ENCODE assay signal across 8 cellular contexts in the genomic region with DNA sequence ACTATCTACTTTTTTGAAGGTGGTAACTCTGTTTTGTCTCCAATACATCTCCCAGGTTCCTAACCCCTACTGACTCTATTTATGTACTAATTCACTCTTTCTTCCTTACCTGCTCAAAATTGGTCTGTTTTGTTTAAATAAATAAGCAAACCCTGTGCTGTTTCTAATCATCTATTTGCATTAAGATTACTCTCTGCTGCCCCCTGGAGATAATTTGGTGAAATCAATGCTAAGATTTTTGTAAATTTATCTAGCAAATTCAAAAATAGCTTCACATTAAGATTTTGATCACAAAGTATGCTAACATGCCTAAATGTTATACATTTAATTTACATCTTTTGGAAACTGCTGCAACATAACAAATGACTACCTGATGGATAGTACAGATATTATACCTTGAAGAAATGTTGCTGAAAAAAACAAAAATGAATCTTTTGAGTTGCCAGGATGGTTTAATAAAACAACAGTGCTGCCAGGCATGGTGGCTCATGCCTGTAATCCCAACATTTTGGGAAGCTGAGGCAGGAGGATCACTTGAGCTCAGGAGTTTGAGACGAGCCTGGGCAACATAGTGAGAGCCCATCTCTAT. TPM values are rescaled to one million over a fixed set of nuclear protein-coding genes. Genes with fewer than 3 reads are reported as not detected.
A peak's percentile ranks its signal among the peaks of the same experiment; 100 is the strongest.
DNase-seq lines count a peak whose midpoint lies in the region; ATAC-seq, FAIRE-seq and TF ChIP-seq lines count a peak whose summit lies in the region.

No MANE protein-coding gene starts in this region.

- TF ChIP-seq RAD21 in A549 (conservative IDR thresholded peaks at IDR 0.05 in 1 of 2, IDR thresholded peaks at IDR 0.05 in 1 of 2): peak; percentile 74 to 83

- H3K4me3 Mint-ChIP-seq in natural killer cell: no peak overlapping the region

- TF ChIP-seq POLR2A in A549 (IDR thresholded peaks at IDR 0.05; ENCODE audit: low read length): no peak

- H3K4me3 ChIP-seq in A549: no peak overlapping the region

- no peak for TF ChIP-seq EP300 in A549 (IDR thresholded peaks at IDR 0.05)

- 12% methylated on average over 1 of the region's 1 CpG for WGBS in A549 (ENCODE audit: missing lambda C conversion rate)

- peak overlapping the region; percentile 2 to 25; a peak in 3 of 6 replicates for H3K27ac ChIP-seq in A549

- FAIRE-seq in A549 (lab: Jason Lieb, UNC): peak; percentile 23

- no peaks in the 10 kb centered on the region for H3K36me3 Mint-ChIP-seq in natural killer cell

- H3K27me3 Mint-ChIP-seq in natural killer cell (ENCODE audit: low read depth in 2 of 2): no peaks in the 10 kb centered on the region

- DNase-seq in A549 (ENCODE audit: low read depth in 1 of 2, low spot score in 1 of 2): peak; percentile 21 to 42
- no peak for DNase-seq in GM10248 (ENCODE audit: extremely low spot score)
- DNase-seq in NCI-H526 (lab: John Stamatoyannopoulos, UW): peak; percentile 33 to 51
- peak; percentile 67 for DNase-seq in dedifferentiated amniotic fluid mesenchymal stem cell (ENCODE audit: extremely low spot score)
- DNase-seq in natural killer cell: no peak
- DNase-seq in activated gamma-delta T cell treated with Interleukin-2 at 50 U/mL for 16 hours: no peak

- H3K4me1 ChIP-seq in A549: peaks cover 8% of the 10 kb centered on the region; the same call in 1 of the 3 replicates

- H3K4me2 ChIP-seq in A549: no peak overlapping the region

- H3K27ac Mint-ChIP-seq in natural killer cell: no peak overlapping the region

- CTCF ChIA-PET in A549 (lab: Yijun Ruan, JAX) (interaction anchor here (0.7 to 3.2 kb wide), 46 partner anchors 9 to 401 kb away, joined by 3 to 64 read pairs (median 4); a partner anchor contains a TSS), GM10248 (lab: Yijun Ruan, JAX) (interaction anchor here (0.6 to 4.7 kb wide), 41 partner anchors 9 to 686 kb away, joined by 3 to 79 read pairs (median 3); a partner anchor contains a TSS)

- H3K4me1 Mint-ChIP-seq in natural killer cell: peaks cover 4 to 17% of the 10 kb centered on the region in 2 donors

- TF ChIP-seq CTCF in A549 (IDR thresholded peaks at IDR 0.05) (peak; percentile 83), GM10248 (IDR thresholded peaks at IDR 0.05; ENCODE audit: control extremely low read depth, extremely low read depth, low read depth, missing control alignments) (peak; percentile 40), natural killer cell (IDR thresholded peaks at IDR 0.05) (peak; percentile 85)

- H3K9me3 ChIP-seq in A549: no peaks in the 10 kb centered on the region

- intact Hi-C loops in natural killer cell (cut with micrococcal nuclease): loop anchor here (1.0 kb wide), 2 partner anchors 245 to 336 kb away; no protein-coding TSS in a partner anchor

- no peaks in the 10 kb centered on the region for H3K9me3 Mint-ChIP-seq in natural killer cell

- ATAC-seq in A549 (no peak), natural killer cell (peak in 2 of 3 donors; percentile 46 to 52), HG02938 (IDR thresholded peaks at IDR 0.05; ENCODE audit: unreplicated experiment) (no peak), GM19452 (IDR thresholded peaks at IDR 0.05; ENCODE audit: unreplicated experiment) (no peak)

- POLR2A ChIA-PET in A549 (lab: Yijun Ruan, JAX): interaction anchor here (0.6 to 1.6 kb wide), 3 partner anchors 34 to 338 kb away, joined by 5 to 10 read pairs (median 7); a partner anchor contains a TSS
- POLR2A ChIA-PET in GM10248 (lab: Yijun Ruan, JAX): interaction anchor here (0.6 kb wide), 1 partner anchor 232 kb away, joined by 3 read pairs; no protein-coding TSS in a partner anchor

TF ChIP-seq in A549, 52 proteins besides CTCF, POLR2A, EP300 and RAD21:
- TF ChIP-seq CHD4 (IDR thresholded peaks at IDR 0.05; ENCODE audit: borderline replicate concordance) (no peak), HOXB5 (CRISPR knock-in tag; IDR thresholded peaks at IDR 0.05) (no peak), SMC3 (IDR thresholded peaks at IDR 0.05) (peak; percentile 86), RNF2 (IDR thresholded peaks at IDR 0.05; ENCODE audit: borderline replicate concordance, low read depth) (no peak), EHMT2 (IDR thresholded peaks at IDR 0.05; ENCODE audit: low read depth) (no peak)
TF ChIP-seq in A549: peak in this region for 1.

RNA-seq across cellular contexts. Expression of a gene that starts 4.4 kb away (rescaled TPM):
- polyA plus RNA-seq in A549 (2011; rRNA removed) (0.08 and 0.12 TPM in 2 replicates), A549 (2017; fragmentation: RNase III; extraction: RNeasy Plus Mini Kit Qiagen cat#74134 plus additional on column Dnase treatment) (0.05 to 0.13 TPM (median 0.08 TPM) in 3 replicates)
- polyA plus RNA-seq in A549 (2012; cell fraction: cytosol; rRNA removed): 0.03 and 0.09 TPM in 2 replicates
- 0.05 and 0.11 TPM in 2 replicates for polyA plus RNA-seq in A549 (2012; cell fraction: nucleus; rRNA removed)
- 0.08 TPM in 1 of 2 replicates, not detected in the other for polyA minus RNA-seq in A549 (2011; rRNA and poly(A)+ RNA removed)
- 10 to 100 TPM in 1 of 3 donors, 1 to 10 TPM in 1, under 1 TPM in 1; 0.38 to 25.8 (median 1.7) TPM for total RNA-seq in natural killer cell

RNA-seq across cellular contexts. Expression of a gene that starts 11.4 kb away (rescaled TPM):
- polyA plus RNA-seq in A549 (2011; rRNA removed) (25.9 and 26.6 TPM in 2 replicates), A549 (2017; fragmentation: RNase III; extraction: RNeasy Plus Mini Kit Qiagen cat#74134 plus additional on column Dnase treatment) (18.0 to 18.9 TPM (median 18.3 TPM) in 3 replicates)
- polyA plus RNA-seq in A549 (2012; cell fraction: cytosol; rRNA removed): 36.5 and 39.0 TPM in 2 replicates
- 32.4 and 37.8 TPM in 2 replicates for polyA plus RNA-seq in A549 (2012; cell fraction: nucleus; rRNA removed)
- polyA minus RNA-seq in A549 (2011; rRNA and poly(A)+ RNA removed): 21.3 and 33.1 TPM in 2 replicates
- 10 to 100 TPM; 16.6 to 28.6 (median 16.8) TPM for total RNA-seq in natural killer cell

Comparison
In these comparisons a context has a peak if more than half of its experiments do, and no peak if none do; other contexts are left out.
1. ATAC-seq: peak in natural killer cell (2 of 3); none in A549 (0 of 2), HG02938 (single experiment) and GM19452 (single experiment).
2. DNase-seq: peak in A549 (2 of 2), NCI-H526 (2 of 2) and dedifferentiated amniotic fluid mesenchymal stem cell (single experiment); none in GM10248 (single experiment), natural killer cell (single experiment) and activated gamma-delta T cell treated with Interleukin-2 at 50 U/mL for 16 hours (single experiment).
3. Peak in every context shown above with its lines, with median percentiles within 50 percentile points of each other: CTCF ChIP-seq.